Comparison of ENCODE assay signal across 8 cellular contexts in the genomic region with DNA sequence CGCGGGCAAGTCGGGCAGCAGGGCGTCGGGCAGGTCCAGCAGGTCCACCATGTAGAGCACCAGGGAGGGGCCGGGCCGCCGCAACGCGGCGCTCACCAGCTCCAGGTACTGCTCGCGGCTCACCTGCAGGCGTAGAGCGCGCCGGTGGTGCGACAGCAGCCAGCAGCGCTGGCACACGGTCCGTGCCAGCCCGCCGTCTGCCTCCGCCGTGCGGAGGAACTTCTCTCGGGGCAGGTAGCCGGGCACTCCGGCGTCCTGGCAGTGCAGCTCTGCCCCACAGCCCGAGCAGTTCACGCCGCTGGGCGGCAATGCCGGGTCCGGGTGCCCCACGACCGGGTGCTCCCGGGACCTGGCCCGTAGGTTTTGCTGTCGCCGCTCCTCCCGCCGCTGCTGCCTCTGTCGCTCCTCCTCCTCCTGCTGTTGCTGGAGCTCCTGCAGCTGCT. TPM values are rescaled to one million over a fixed set of nuclear protein-coding genes. Genes with fewer than 3 reads are reported as not detected.
A peak's percentile ranks its signal among the peaks of the same experiment; 100 is the strongest.
DNase-seq lines count a peak whose midpoint lies in the region; ATAC-seq, FAIRE-seq and TF ChIP-seq lines count a peak whose summit lies in the region.

No MANE protein-coding gene starts in this region.

- ATAC-seq in GM18517 (IDR thresholded peaks at IDR 0.05; ENCODE audit: unreplicated experiment) = peak; percentile 17
- peak; percentile 26 for ATAC-seq in HG03064 (IDR thresholded peaks at IDR 0.05; ENCODE audit: low read depth, unreplicated experiment)

- no peak for FAIRE-seq in HTR-8/SVneo (lab: Jason Lieb, UNC)

- H3K9me3 ChIP-seq in A673 (ENCODE audit: low read depth, low read length, poor library complexity, severe bottlenecking) = no peaks in the 10 kb centered on the region
- H3K9me3 ChIP-seq in ascending aorta = peaks cover 0 to 8% of the 10 kb centered on the region in 2 donors

- H3K27me3 ChIP-seq in A673 (replicated peaks; ENCODE audit: insufficient read depth, low read depth, low read length, poor library complexity) (no peaks in the 10 kb centered on the region), ascending aorta (no peaks in the 10 kb centered on the region)

- CTCF ChIA-PET in A673 (lab: Charles Lee) = no interaction called here
- CTCF ChIA-PET in RWPE1 (lab: Yijun Ruan, JAX) = no interaction called here

- intact Hi-C loops in A673 (cut with micrococcal nuclease; ENCODE audit: unreplicated experiment) (no loop called here), ascending aorta (cut with DNase I) (loop anchor here (1.0 to 5.0 kb wide), 7 partner anchors 19 to 1580 kb away; partner anchors contain the start of genes CEP135, IGFBP7 and TMEM165)

- DNase-seq in A673 (ENCODE audit: low spot score) (no peak), RWPE1 (ENCODE audit: low spot score) (peak; percentile 41), ascending aorta (ENCODE audit: low spot score in 2 of 2) (peak in 1 of 2 donors; percentile 66), iPS-NIHi7 (ENCODE audit: extremely low spot score) (peak; percentile 73), HTR-8/SVneo (ENCODE audit: insufficient read length, low spot score) (no peak)
- DNase-seq in stimulated activated CD4-positive, alpha-beta T cell treated with anti-CD3 and anti-CD28 coated beads, Interleukin-1b, Interleukin-23, amount 100 ng/mL, for 4 hours (ENCODE audit: low read depth in 2 of 2) = peak; percentile 36 to 42

- H3K36me3 ChIP-seq in A673 (ENCODE audit: insufficient read depth, low read length, poor library complexity, severe bottlenecking) = peaks cover 18% of the 10 kb centered on the region
- H3K36me3 ChIP-seq in ascending aorta = peaks cover 19 to 26% of the 10 kb centered on the region in 2 donors

- TF ChIP-seq CTCF in A673 (conservative IDR thresholded peaks at IDR 0.05; ENCODE audit: low read depth, low read length) (no peak), RWPE1 (conservative IDR thresholded peaks at IDR 0.05; ENCODE audit: low read depth) (peak; percentile 42), ascending aorta (IDR thresholded peaks at IDR 0.05) (peak in 2 of 3 experiments; percentile 15 to 19)

- BruUV-seq in A673 (replicated peaks; lab: Mats Ljungman, UMichigan) = no TSS peak

- POLR2A ChIA-PET in A673 (lab: Charles Lee; ENCODE audit: low non-redundant PET) (interaction anchor here (1.4 kb wide), 1 partner anchor 19 kb away, joined by 3 read pairs; no protein-coding TSS in a partner anchor), RWPE1 (lab: Yijun Ruan, JAX; ENCODE audit: low non-redundant PET) (interaction anchor here (0.6 to 1.4 kb wide), 4 partner anchors 14 to 541 kb away, joined by 3 to 5 read pairs (median 4); partner anchors contain the start of gene PPAT)

- H3K27ac ChIP-seq in A673 (ENCODE audit: low read depth, low read length, poor library complexity, severe bottlenecking) (peak overlapping the region; percentile 68), RWPE1 (peak overlapping the region; percentile 96), ascending aorta (peak overlapping the region; percentile 90 to 94)

- no peaks in the 10 kb centered on the region for H3K4me1 ChIP-seq in A673 (ENCODE audit: insufficient read depth, low read length, poor library complexity, severe bottlenecking)
- H3K4me1 ChIP-seq in ascending aorta = peaks cover 5 to 14% of the 10 kb centered on the region in 2 donors

- peak overlapping the region; percentile 84 for H3K4me3 ChIP-seq in A673 (ENCODE audit: low read depth, low read length, poor library complexity, severe bottlenecking)
- peak overlapping the region; percentile 84 to 91 for H3K4me3 ChIP-seq in ascending aorta

RNA-seq across cellular contexts. Expression of gene NOA1, which starts 0.5 kb away (rescaled TPM):
- 8.3 and 8.7 TPM in 2 replicates for total RNA-seq in A673 (2021)
- 36.6 TPM for total RNA-seq in ascending aorta

RNA-seq across cellular contexts. Expression of gene POLR2B, which starts 1.8 kb away (rescaled TPM):
- total RNA-seq in A673 (2021) (71.9 and 74.1 TPM in 2 replicates), ascending aorta (23.4 TPM)

Comparison
In these comparisons a context has a peak if more than half of its experiments do, and no peak if none do; other contexts are left out.
1. DNase-seq: peak in RWPE1 (single experiment), iPS-NIHi7 (single experiment) and stimulated activated CD4-positive, alpha-beta T cell treated with anti-CD3 and anti-CD28 coated beads, Interleukin-1b, Interleukin-23, amount 100 ng/mL, for 4 hours (2 of 2); none in A673 (single experiment) and HTR-8/SVneo (single experiment).
2. Peak in every context shown above with its lines, with median percentiles within 50 percentile points of each other: H3K27ac ChIP-seq.